ENCODE assay signal across 16 cellular contexts in genomic region chr12:33116284-33116683, GRCh38.
DNase-seq lines count a peak whose midpoint lies in the region; ATAC-seq and TF ChIP-seq lines count a peak whose summit lies in the region.
"Had no signal": no experiment of that assay in that cellular context is flagged by ENCODE, and none has a peak within 500 bp of the region (broad histone marks: within the 10 kb centered on the region; RNA-seq: fewer than 3 reads in every experiment).

No MANE protein-coding gene starts in this region.

- H3K4me3 Mint-ChIP-seq in GM23338: no peak overlapping the region
- H3K4me3 Mint-ChIP-seq: CD8-positive, alpha-beta T cell had no signal

- H3K9me3 Mint-ChIP-seq in GM23338: no peaks in the 10 kb centered on the region

- no peak overlapping the region for H3K4me3 ChIP-seq in GM23338
- no peak overlapping the region for H3K4me3 ChIP-seq in PC-3 (ENCODE audit: low read length)
- no peak overlapping the region for H3K4me3 ChIP-seq in MM.1S (ENCODE audit: low read length)
- H3K4me3 ChIP-seq: BLaER1, SJSA1 had no signal

- no peaks in the 10 kb centered on the region for H3K79me2 ChIP-seq in GM23338 (replicated peaks; ENCODE audit: insufficient read depth)
- no peaks in the 10 kb centered on the region for H3K79me2 ChIP-seq in PC-3 (ENCODE audit: low read length)
- no peaks in the 10 kb centered on the region for H3K79me2 ChIP-seq in MM.1S (ENCODE audit: low read length)

- no peaks in the 10 kb centered on the region for H4K20me1 ChIP-seq in GM23338 (replicated peaks; ENCODE audit: insufficient read depth)
- no peaks in the 10 kb centered on the region for H4K20me1 ChIP-seq in PC-3 (ENCODE audit: low read length)
- H4K20me1 ChIP-seq in MM.1S (ENCODE audit: insufficient read depth, low read length): no peaks in the 10 kb centered on the region
- H4K20me1 ChIP-seq: BLaER1 had no signal

- no TSS peak for BruUV-seq in PC-3 (replicated peaks; lab: Mats Ljungman, UMichigan)

- H3K4me1 ChIP-seq in GM23338 (ENCODE audit: insufficient read depth): peaks cover 17% of the 10 kb centered on the region; the same call in 1 of the 2 replicates
- H3K4me1 ChIP-seq in PC-3 (ENCODE audit: insufficient read depth, low read length): peaks cover 15% of the 10 kb centered on the region; the same call in 1 of the 2 replicates
- H3K4me1 ChIP-seq in MM.1S (ENCODE audit: low read length): no peaks in the 10 kb centered on the region
- H3K4me1 ChIP-seq: BLaER1 had no signal

- H3K4me2 ChIP-seq in GM23338 (no peak overlapping the region), PC-3 (ENCODE audit: low read length) (peak overlapping the region; percentile 54; the same call in 1 of the 2 replicates), MM.1S (ENCODE audit: low read depth, low read length) (no peak overlapping the region)
- H3K4me2 ChIP-seq: BLaER1 had no signal

- CTCF ChIA-PET in PC-3 (lab: Charles Lee): no interaction called here

- H2AFZ ChIP-seq in GM23338: peak overlapping the region; percentile 12; the same call in 1 of the 2 replicates
- H2AFZ ChIP-seq in PC-3 (ENCODE audit: low read length): peak overlapping the region; percentile 53
- H2AFZ ChIP-seq in MM.1S (ENCODE audit: low read length): no peak overlapping the region

- POLR2A ChIA-PET in PC-3 (lab: Charles Lee; ENCODE audit: unreplicated experiment): no interaction called here

- no peaks in the 10 kb centered on the region for H3K27me3 Mint-ChIP-seq in GM23338 (ENCODE audit: insufficient read depth, low read depth, poor library complexity)

- H3K36me3 Mint-ChIP-seq in GM23338 (ENCODE audit: low read depth): no peaks in the 10 kb centered on the region
- H3K36me3 Mint-ChIP-seq: CD8-positive, alpha-beta T cell had no signal

- no peaks in the 10 kb centered on the region for H3F3A ChIP-seq in GM23338 (replicated peaks; ENCODE audit: low read depth)
- H3F3A ChIP-seq in PC-3 (ENCODE audit: low read length, unreplicated experiment): no peaks in the 10 kb centered on the region
- H3F3A ChIP-seq in MM.1S (ENCODE audit: insufficient read depth, low read length): no peaks in the 10 kb centered on the region

- peak; percentile 41 for DNase-seq in GM23338 (ENCODE audit: low spot score)
- peak; percentile 55 for DNase-seq in PC-3
- DNase-seq in epithelial cell of prostate (ENCODE audit: low read depth, low spot score): no peak
- peak; percentile 42 for DNase-seq in kidney tubule cell (ENCODE audit: low spot score)
- no peak for DNase-seq in GM03348 (ENCODE audit: low spot score)
- no peak for DNase-seq in mesenteric fat pad (ENCODE audit: low spot score)
- no peak for DNase-seq in MM.1S
- DNase-seq in SIG-M5 (lab: John Stamatoyannopoulos, UW): no peak
- DNase-seq: CD8-positive, alpha-beta T cell; HCEC 1CT; NCI-H1105 treated with DMSO at 0.1 percent for 48 hours; NCI-H187; NCI-H446 had no signal

- H3K4me1 Mint-ChIP-seq in GM23338: peaks cover 23% of the 10 kb centered on the region

- no peaks in the 10 kb centered on the region for H3K27me3 ChIP-seq in GM23338 (ENCODE audit: insufficient read depth)
- H3K27me3 ChIP-seq in PC-3 (ENCODE audit: low read length): no peaks in the 10 kb centered on the region
- no peaks in the 10 kb centered on the region for H3K27me3 ChIP-seq in MM.1S (replicated peaks; ENCODE audit: insufficient read depth, low read length)
- H3K27me3 ChIP-seq: BLaER1, SJSA1 had no signal

- H3K36me3 ChIP-seq in GM23338 (ENCODE audit: insufficient read depth): no peaks in the 10 kb centered on the region
- H3K36me3 ChIP-seq in PC-3 (ENCODE audit: low read depth, low read length): no peaks in the 10 kb centered on the region
- H3K36me3 ChIP-seq in MM.1S (replicated peaks; ENCODE audit: insufficient read depth, low read length): no peaks in the 10 kb centered on the region
- H3K36me3 ChIP-seq: BLaER1, SJSA1 had no signal

- H3K27ac Mint-ChIP-seq in GM23338: no peak overlapping the region
- H3K27ac Mint-ChIP-seq: CD8-positive, alpha-beta T cell had no signal

- no peaks in the 10 kb centered on the region for H3K9me3 ChIP-seq in PC-3 (ENCODE audit: low read length)
- no peaks in the 10 kb centered on the region for H3K9me3 ChIP-seq in MM.1S (replicated peaks; ENCODE audit: insufficient read depth, low read length)
- H3K9me3 ChIP-seq: BLaER1, SJSA1 had no signal

- TF ChIP-seq CTCF in GM23338 (conservative IDR thresholded peaks at IDR 0.05; ENCODE audit: low read depth in 2 of 2) (no peak), PC-3 (conservative IDR thresholded peaks at IDR 0.05; ENCODE audit: low read depth, low read length) (no peak), MM.1S (IDR thresholded peaks at IDR 0.05; ENCODE audit: low read length) (no peak)

- H3K9me2 ChIP-seq in GM23338 (ENCODE audit: insufficient read depth) (peaks cover 9% of the 10 kb centered on the region; the same call in 1 of the 2 replicates), PC-3 (replicated peaks; ENCODE audit: low read length) (no peaks in the 10 kb centered on the region), MM.1S (replicated peaks; ENCODE audit: insufficient read depth, low read length) (no peaks in the 10 kb centered on the region)

- ATAC-seq in GM23338 (no peak; the same call in 2 of the 3 replicates), PC-3 (no peak)
- ATAC-seq: CD8-positive, alpha-beta T cell had no signal

- no peak overlapping the region for H3K27ac ChIP-seq in GM23338 (ENCODE audit: low read depth)
- H3K27ac ChIP-seq in PC-3 (ENCODE audit: low read length): no peak overlapping the region
- H3K27ac ChIP-seq in epithelial cell of prostate: peak overlapping the region; percentile 37
- no peak overlapping the region for H3K27ac ChIP-seq in MM.1S (ENCODE audit: low read length)
- H3K27ac ChIP-seq: BLaER1, RWPE1, SJSA1 had no signal

- no peak overlapping the region for H3K9ac ChIP-seq in PC-3 (ENCODE audit: low read length)
- H3K9ac ChIP-seq in MM.1S (ENCODE audit: low read length): no peak overlapping the region
- H3K9ac ChIP-seq: BLaER1 had no signal

- intact Hi-C loops in PC-3 (cut with micrococcal nuclease): no loop called here

TF ChIP-seq in GM23338, 12 proteins besides CTCF, POLR2A, EP300 and RAD21:
- TF ChIP-seq CREB1 (CRISPR knock-in tag; IDR thresholded peaks at IDR 0.05; ENCODE audit: low read depth) (no peak), NANOG (IDR thresholded peaks at IDR 0.05; ENCODE audit: borderline replicate concordance) (no peak), ZNF114 (CRISPR knock-in tag; IDR thresholded peaks at IDR 0.05) (no peak)
- TF ChIP-seq, protein P1, sequence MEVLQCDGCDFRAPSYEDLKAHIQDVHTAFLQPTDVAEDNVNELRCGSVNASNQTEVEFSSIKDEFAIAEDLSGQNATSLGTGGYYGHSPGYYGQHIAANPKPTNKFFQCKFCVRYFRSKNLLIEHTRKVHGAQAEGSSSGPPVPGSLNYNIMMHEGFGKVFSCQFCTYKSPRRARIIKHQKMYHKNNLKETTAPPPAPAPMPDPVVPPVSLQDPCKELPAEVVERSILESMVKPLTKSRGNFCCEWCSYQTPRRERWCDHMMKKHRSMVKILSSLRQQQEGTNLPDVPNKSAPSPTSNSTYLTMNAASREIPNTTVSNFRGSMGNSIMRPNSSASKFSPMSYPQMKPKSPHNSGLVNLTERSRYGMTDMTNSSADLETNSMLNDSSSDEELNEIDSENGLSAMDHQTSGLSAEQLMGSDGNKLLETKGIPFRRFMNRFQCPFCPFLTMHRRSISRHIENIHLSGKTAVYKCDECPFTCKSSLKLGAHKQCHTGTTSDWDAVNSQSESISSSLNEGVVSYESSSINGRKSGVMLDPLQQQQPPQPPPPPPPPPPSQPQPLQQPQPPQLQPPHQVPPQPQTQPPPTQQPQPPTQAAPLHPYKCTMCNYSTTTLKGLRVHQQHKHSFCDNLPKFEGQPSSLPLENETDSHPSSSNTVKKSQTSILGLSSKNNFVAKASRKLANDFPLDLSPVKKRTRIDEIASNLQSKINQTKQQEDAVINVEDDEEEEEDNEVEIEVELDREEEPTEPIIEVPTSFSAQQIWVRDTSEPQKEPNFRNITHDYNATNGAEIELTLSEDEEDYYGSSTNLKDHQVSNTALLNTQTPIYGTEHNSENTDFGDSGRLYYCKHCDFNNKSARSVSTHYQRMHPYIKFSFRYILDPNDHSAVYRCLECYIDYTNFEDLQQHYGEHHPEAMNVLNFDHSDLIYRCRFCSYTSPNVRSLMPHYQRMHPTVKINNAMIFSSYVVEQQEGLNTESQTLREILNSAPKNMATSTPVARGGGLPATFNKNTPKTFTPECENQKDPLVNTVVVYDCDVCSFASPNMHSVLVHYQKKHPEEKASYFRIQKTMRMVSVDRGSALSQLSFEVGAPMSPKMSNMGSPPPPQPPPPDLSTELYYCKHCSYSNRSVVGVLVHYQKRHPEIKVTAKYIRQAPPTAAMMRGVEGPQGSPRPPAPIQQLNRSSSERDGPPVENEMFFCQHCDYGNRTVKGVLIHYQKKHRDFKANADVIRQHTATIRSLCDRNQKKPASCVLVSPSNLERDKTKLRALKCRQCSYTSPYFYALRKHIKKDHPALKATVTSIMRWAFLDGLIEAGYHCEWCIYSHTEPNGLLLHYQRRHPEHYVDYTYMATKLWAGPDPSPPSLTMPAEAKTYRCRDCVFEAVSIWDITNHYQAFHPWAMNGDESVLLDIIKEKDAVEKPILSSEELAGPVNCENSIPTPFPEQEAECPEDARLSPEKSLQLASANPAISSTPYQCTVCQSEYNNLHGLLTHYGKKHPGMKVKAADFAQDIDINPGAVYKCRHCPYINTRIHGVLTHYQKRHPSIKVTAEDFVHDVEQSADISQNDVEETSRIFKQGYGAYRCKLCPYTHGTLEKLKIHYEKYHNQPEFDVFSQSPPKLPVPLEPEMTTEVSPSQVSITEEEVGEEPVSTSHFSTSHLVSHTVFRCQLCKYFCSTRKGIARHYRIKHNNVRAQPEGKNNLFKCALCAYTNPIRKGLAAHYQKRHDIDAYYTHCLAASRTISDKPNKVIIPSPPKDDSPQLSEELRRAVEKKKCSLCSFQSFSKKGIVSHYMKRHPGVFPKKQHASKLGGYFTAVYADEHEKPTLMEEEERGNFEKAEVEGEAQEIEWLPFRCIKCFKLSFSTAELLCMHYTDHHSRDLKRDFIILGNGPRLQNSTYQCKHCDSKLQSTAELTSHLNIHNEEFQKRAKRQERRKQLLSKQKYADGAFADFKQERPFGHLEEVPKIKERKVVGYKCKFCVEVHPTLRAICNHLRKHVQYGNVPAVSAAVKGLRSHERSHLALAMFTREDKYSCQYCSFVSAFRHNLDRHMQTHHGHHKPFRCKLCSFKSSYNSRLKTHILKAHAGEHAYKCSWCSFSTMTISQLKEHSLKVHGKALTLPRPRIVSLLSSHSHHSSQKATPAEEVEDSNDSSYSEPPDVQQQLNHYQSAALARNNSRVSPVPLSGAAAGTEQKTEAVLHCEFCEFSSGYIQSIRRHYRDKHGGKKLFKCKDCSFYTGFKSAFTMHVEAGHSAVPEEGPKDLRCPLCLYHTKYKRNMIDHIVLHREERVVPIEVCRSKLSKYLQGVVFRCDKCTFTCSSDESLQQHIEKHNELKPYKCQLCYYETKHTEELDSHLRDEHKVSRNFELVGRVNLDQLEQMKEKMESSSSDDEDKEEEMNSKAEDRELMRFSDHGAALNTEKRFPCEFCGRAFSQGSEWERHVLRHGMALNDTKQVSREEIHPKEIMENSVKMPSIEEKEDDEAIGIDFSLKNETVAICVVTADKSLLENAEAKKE (CRISPR knock-in tag; IDR thresholded peaks at IDR 0.05): no peak

Comparison
In these comparisons a context has a peak if more than half of its experiments do, and no peak if none do; other contexts are left out.
1. DNase-seq: peak in GM23338 (single experiment), PC-3 (single experiment) and kidney tubule cell (single experiment); none in epithelial cell of prostate (single experiment), GM03348 (single experiment), mesenteric fat pad (single experiment), MM.1S (single experiment) and SIG-M5 (single experiment).